ENCODE assay signal across 1 cellular context in the genomic region with DNA sequence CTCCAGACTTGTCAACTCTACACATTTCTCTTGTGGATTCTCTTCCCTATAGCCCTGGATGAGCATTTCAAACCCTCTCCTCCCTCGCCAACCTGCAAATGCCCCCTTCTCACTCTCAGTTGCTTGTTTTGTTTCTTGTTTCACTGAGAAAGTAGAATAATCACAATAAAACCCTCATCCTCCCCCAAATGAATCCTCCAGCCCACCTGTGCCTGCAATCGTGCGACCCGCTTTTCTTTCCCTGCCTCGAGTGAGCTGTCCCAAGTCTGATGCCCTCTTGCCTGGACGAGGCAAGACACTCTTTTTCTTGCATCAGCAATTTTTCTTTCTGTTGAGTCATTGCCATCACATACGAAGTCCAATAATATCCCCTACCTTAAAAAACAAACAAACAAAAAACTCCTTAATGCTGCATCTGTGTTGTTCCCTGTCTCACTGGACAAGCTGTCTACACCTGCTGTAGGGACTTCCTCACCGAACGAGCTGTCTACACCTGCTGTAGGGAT.
TF ChIP-seq lines count a peak whose summit lies in the region.

No MANE protein-coding gene starts in this region.

TF ChIP-seq in HepG2, 621 proteins besides CTCF, POLR2A, EP300 and RAD21:
- no peak for TF ChIP-seq ATF1 (CRISPR knock-in tag; IDR thresholded peaks at IDR 0.05)
- TF ChIP-seq, protein P1, sequence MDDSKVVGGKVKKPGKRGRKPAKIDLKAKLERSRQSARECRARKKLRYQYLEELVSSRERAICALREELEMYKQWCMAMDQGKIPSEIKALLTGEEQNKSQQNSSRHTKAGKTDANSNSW (CRISPR knock-in tag; IDR thresholded peaks at IDR 0.05; ENCODE audit: borderline replicate concordance) = no peak
- TF ChIP-seq, protein P2, sequence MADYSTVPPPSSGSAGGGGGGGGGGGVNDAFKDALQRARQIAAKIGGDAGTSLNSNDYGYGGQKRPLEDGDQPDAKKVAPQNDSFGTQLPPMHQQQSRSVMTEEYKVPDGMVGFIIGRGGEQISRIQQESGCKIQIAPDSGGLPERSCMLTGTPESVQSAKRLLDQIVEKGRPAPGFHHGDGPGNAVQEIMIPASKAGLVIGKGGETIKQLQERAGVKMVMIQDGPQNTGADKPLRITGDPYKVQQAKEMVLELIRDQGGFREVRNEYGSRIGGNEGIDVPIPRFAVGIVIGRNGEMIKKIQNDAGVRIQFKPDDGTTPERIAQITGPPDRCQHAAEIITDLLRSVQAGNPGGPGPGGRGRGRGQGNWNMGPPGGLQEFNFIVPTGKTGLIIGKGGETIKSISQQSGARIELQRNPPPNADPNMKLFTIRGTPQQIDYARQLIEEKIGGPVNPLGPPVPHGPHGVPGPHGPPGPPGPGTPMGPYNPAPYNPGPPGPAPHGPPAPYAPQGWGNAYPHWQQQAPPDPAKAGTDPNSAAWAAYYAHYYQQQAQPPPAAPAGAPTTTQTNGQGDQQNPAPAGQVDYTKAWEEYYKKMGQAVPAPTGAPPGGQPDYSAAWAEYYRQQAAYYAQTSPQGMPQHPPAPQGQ (CRISPR knock-in tag; IDR thresholded peaks at IDR 0.05; ENCODE audit: borderline replicate concordance) = no peak
- TF ChIP-seq SRSF4 (IDR thresholded peaks at IDR 0.05; ENCODE audit: low read depth, low read length, poor library complexity, severe bottlenecking) = no peak
- TF ChIP-seq MAFF (IDR thresholded peaks at IDR 0.05; ENCODE audit: low read depth, low read length) = peak; percentile 69
- TF ChIP-seq MAFK (conservative IDR thresholded peaks at IDR 0.05 in 1 of 2, IDR thresholded peaks at IDR 0.05 in 1 of 2; ENCODE audit: low read length in 2 of 2) = peak; percentile 80 to 82
- no peak for TF ChIP-seq ADNP (CRISPR knock-in tag; IDR thresholded peaks at IDR 0.05)
- TF ChIP-seq ZNF558 (CRISPR knock-in tag; IDR thresholded peaks at IDR 0.05; ENCODE audit: borderline replicate concordance) = no peak
- TF ChIP-seq MXI1 (IDR thresholded peaks at IDR 0.05; ENCODE audit: borderline replicate concordance, low read depth, low read length) = no peak
